9 cellular contexts compared by ENCODE assay signal in genomic region chr2:75709297-75709696, GRCh38. TPM values are rescaled to one million over a fixed set of nuclear protein-coding genes. Genes with fewer than 3 reads are reported as not detected.
DNase-seq lines count a peak whose midpoint lies in the region; ATAC-seq and TF ChIP-seq lines count a peak whose summit lies in the region.
"Had no signal": no experiment of that assay in that cellular context is flagged by ENCODE, and none has a peak within 500 bp of the region (broad histone marks: within the 10 kb centered on the region; RNA-seq: fewer than 3 reads in every experiment).

No MANE protein-coding gene starts in this region.

- H3K4me3 Mint-ChIP-seq in activated CD8-positive, alpha-beta memory T cell treated with anti-CD3 and anti-CD28 coated beads, Interleukin-2, amount 10 ng/mL, durations not matched to agents 7 days and 5 days, result peak overlapping the region; percentile 81
- H3K4me3 Mint-ChIP-seq in stimulated activated effector memory CD8-positive, alpha-beta T cell treated with anti-CD3 and anti-CD28 coated beads, Interleukin-12 subunit alpha, Interleukin-12 subunit beta, amount 100 ng/mL, for 72 hours, result peak overlapping the region; percentile 63

- no TSS peak for BruUV-seq in Panc1 (replicated peaks; lab: Mats Ljungman, UMichigan)

- H3K27me3 ChIP-seq in Panc1 (ENCODE audit: control insufficient read depth, insufficient read depth, low read length) (no peaks in the 10 kb centered on the region), esophagus squamous epithelium (no peaks in the 10 kb centered on the region)

- intact Hi-C loops in Panc1 (cut with micrococcal nuclease; ENCODE audit: unreplicated experiment) (no loop called here), esophagus squamous epithelium (cut with DNase I) (no loop called here)

- TF ChIP-seq CTCF in Panc1 (IDR thresholded peaks at IDR 0.05) (no peak), esophagus squamous epithelium (IDR thresholded peaks at IDR 0.05) (no peak)

- H3K36me3 Mint-ChIP-seq in activated CD8-positive, alpha-beta memory T cell treated with anti-CD3 and anti-CD28 coated beads, Interleukin-2, amount 10 ng/mL, durations not matched to agents 7 days and 5 days, result peaks cover 19% of the 10 kb centered on the region
- H3K36me3 Mint-ChIP-seq in stimulated activated effector memory CD8-positive, alpha-beta T cell treated with anti-CD3 and anti-CD28 coated beads, Interleukin-12 subunit alpha, Interleukin-12 subunit beta, amount 100 ng/mL, for 72 hours, result peaks cover 22% of the 10 kb centered on the region

- H3K27ac Mint-ChIP-seq in activated CD8-positive, alpha-beta memory T cell treated with anti-CD3 and anti-CD28 coated beads, Interleukin-2, amount 10 ng/mL, durations not matched to agents 7 days and 5 days, result peak overlapping the region; percentile 60
- peak overlapping the region; percentile 24 for H3K27ac Mint-ChIP-seq in stimulated activated effector memory CD8-positive, alpha-beta T cell treated with anti-CD3 and anti-CD28 coated beads, Interleukin-12 subunit alpha, Interleukin-12 subunit beta, amount 100 ng/mL, for 72 hours

- 27 to 34% methylated on average over 3 of the region's 3 CpGs for WGBS in esophagus squamous epithelium, 2 donors

- no peak for ATAC-seq in activated CD8-positive, alpha-beta memory T cell treated with anti-CD3 and anti-CD28 coated beads, Interleukin-2, amount 10 ng/mL, durations not matched to agents 7 days and 5 days
- ATAC-seq in Panc1, result no peak
- ATAC-seq in stimulated activated effector memory CD8-positive, alpha-beta T cell treated with anti-CD3 and anti-CD28 coated beads, Interleukin-12 subunit alpha, Interleukin-12 subunit beta, amount 100 ng/mL, for 72 hours, result no peak
- no peak for ATAC-seq in HG03159 (IDR thresholded peaks at IDR 0.05; ENCODE audit: unreplicated experiment)
- no peak for ATAC-seq in GM18498 (IDR thresholded peaks at IDR 0.05; ENCODE audit: unreplicated experiment)
- ATAC-seq in GM18870 (IDR thresholded peaks at IDR 0.05; ENCODE audit: unreplicated experiment), result no peak

- peaks cover 33% of the 10 kb centered on the region for H3K4me1 Mint-ChIP-seq in activated CD8-positive, alpha-beta memory T cell treated with anti-CD3 and anti-CD28 coated beads, Interleukin-2, amount 10 ng/mL, durations not matched to agents 7 days and 5 days
- H3K4me1 Mint-ChIP-seq in stimulated activated effector memory CD8-positive, alpha-beta T cell treated with anti-CD3 and anti-CD28 coated beads, Interleukin-12 subunit alpha, Interleukin-12 subunit beta, amount 100 ng/mL, for 72 hours, result peaks cover 7% of the 10 kb centered on the region

- in situ Hi-C loops in Panc1 (cut with HindIII; ENCODE audit: low pct_unique_long_range_greater_than_20kb, low sequenced_read_pairs), result no loop called here

- DNase-seq in activated CD8-positive, alpha-beta memory T cell treated with anti-CD3 and anti-CD28 coated beads, Interleukin-2, amount 10 ng/mL, durations not matched to agents 7 days and 5 days, result no peak
- DNase-seq in activated CD8-positive, alpha-beta memory T cell treated with anti-CD3 and anti-CD28 coated beads, Interleukin-2, amount 50 U/mL, for 48 hours, result no peak
- no peak for DNase-seq in Panc1 (ENCODE audit: low read depth, low spot score)
- DNase-seq in esophagus squamous epithelium (lab: John Stamatoyannopoulos, UW), result no peak
- no peak for DNase-seq in stimulated activated effector memory CD8-positive, alpha-beta T cell treated with anti-CD3 and anti-CD28 coated beads, Interleukin-12 subunit alpha, Interleukin-12 subunit beta, amount 100 ng/mL, for 72 hours (ENCODE audit: low spot score in 2 of 2)
- DNase-seq: DMS153 had no signal

- POLR2A ChIA-PET in Panc1 (lab: Charles Lee), result no interaction called here

- no peak for TF ChIP-seq POLR2A in esophagus squamous epithelium (IDR thresholded peaks at IDR 0.05)

- H3K4me3 ChIP-seq in Panc1 (ENCODE audit: low read depth in 2 of 2, low read length in 2 of 2) (peak overlapping the region; percentile 76 to 79; a peak in 3 of 4 replicates), esophagus squamous epithelium (peak overlapping the region in 3 of 4 donors; percentile 64 to 85 (median 65))

- CTCF ChIA-PET in activated CD8-positive, alpha-beta memory T cell treated with anti-CD3 and anti-CD28 coated beads, Interleukin-2, amount 10 ng/mL, durations not matched to agents 7 days and 5 days (lab: Charles Lee), result interaction anchor here (2.6 kb wide), 1 partner anchor 32 kb away, joined by 9 read pairs; no protein-coding TSS in a partner anchor
- CTCF ChIA-PET in Panc1 (lab: Charles Lee), result no interaction called here

- H3K4me1 ChIP-seq in Panc1 (ENCODE audit: control insufficient read depth, insufficient read depth, low read length) (peaks cover 8% of the 10 kb centered on the region), esophagus squamous epithelium (peaks cover 0 to 30% (median 7%) of the 10 kb centered on the region in 3 donors)

- H3K27me3 Mint-ChIP-seq in activated CD8-positive, alpha-beta memory T cell treated with anti-CD3 and anti-CD28 coated beads, Interleukin-2, amount 10 ng/mL, durations not matched to agents 7 days and 5 days, result no peaks in the 10 kb centered on the region

- H3K36me3 ChIP-seq in Panc1 (ENCODE audit: control insufficient read depth, insufficient read depth, low read length), result peaks cover 6% of the 10 kb centered on the region
- H3K36me3 ChIP-seq in esophagus squamous epithelium, result peaks cover 0 to 10% (median 5%) of the 10 kb centered on the region in 3 donors

- peak overlapping the region; percentile 93 for H3K27ac ChIP-seq in Panc1 (ENCODE audit: low read length)
- no peak overlapping the region for H3K27ac ChIP-seq in esophagus squamous epithelium

- H3K9me3 ChIP-seq in Panc1 (ENCODE audit: control insufficient read depth, insufficient read depth, low read depth, low read length) (no peaks in the 10 kb centered on the region), esophagus squamous epithelium (no peaks in the 10 kb centered on the region)

- no peaks in the 10 kb centered on the region for H3K9me3 Mint-ChIP-seq in activated CD8-positive, alpha-beta memory T cell treated with anti-CD3 and anti-CD28 coated beads, Interleukin-2, amount 10 ng/mL, durations not matched to agents 7 days and 5 days (ENCODE audit: low read depth)
- no peaks in the 10 kb centered on the region for H3K9me3 Mint-ChIP-seq in stimulated activated effector memory CD8-positive, alpha-beta T cell treated with anti-CD3 and anti-CD28 coated beads, Interleukin-12 subunit alpha, Interleukin-12 subunit beta, amount 100 ng/mL, for 72 hours

RNA-seq across cellular contexts. Expression of gene GCFC2, which starts 1.4 kb away (rescaled TPM):
- 10 to 100 TPM; 17.1 to 27.0 TPM for total RNA-seq in activated CD8-positive, alpha-beta memory T cell treated with anti-CD3 and anti-CD28 coated beads, Interleukin-2, amount 10 ng/mL, durations not matched to agents 7 days and 5 days
- 26.3 TPM for total RNA-seq in Panc1 (2021; ENCODE audit: unreplicated experiment)
- polyA plus RNA-seq in Panc1 (2012; ENCODE audit: insufficient read length), result 9.5 TPM
- 10 to 100 TPM; 10.2 to 22.7 (median 14.5) TPM for total RNA-seq in esophagus squamous epithelium
